24 cellular contexts compared by ENCODE assay signal in genomic region chr19:43522929-43523328, GRCh38. TPM values are rescaled to one million over a fixed set of nuclear protein-coding genes. Genes with fewer than 3 reads are reported as not detected.
DNase-seq lines count a peak whose midpoint lies in the region; ATAC-seq and TF ChIP-seq lines count a peak whose summit lies in the region.
"Had no signal": no experiment of that assay in that cellular context is flagged by ENCODE, and none has a peak within 500 bp of the region (broad histone marks: within the 10 kb centered on the region; RNA-seq: fewer than 3 reads in every experiment).

No MANE protein-coding gene starts in this region.

- H3K9ac ChIP-seq in IMR-90 (ENCODE audit: low read depth, low read length) = no peak overlapping the region
- H3K9ac ChIP-seq in smooth muscle cell (ENCODE audit: low read depth) = no peak overlapping the region
- H3K9ac ChIP-seq: KMS-11 had no signal

- H3K14ac ChIP-seq in IMR-90 (replicated peaks; ENCODE audit: low read depth, low read length) = peak overlapping the region; percentile 44; the same call in 1 of the 2 replicates

- H3K27ac Mint-ChIP-seq in activated T-cell treated with anti-CD3 and anti-CD28 coated beads, Interleukin-2, amount 50 U/mL, for 72 hours = peak overlapping the region; percentile 86
- H3K27ac Mint-ChIP-seq in chondrocyte (ENCODE audit: unreplicated experiment) = peak overlapping the region; percentile 51
- H3K27ac Mint-ChIP-seq: GM23338; stimulated activated naive CD8-positive, alpha-beta T cell treated with anti-CD3 and anti-CD28 coated beads, Interleukin-15, Interleukin-2, amounts not matched to agents 100 ng/mL and 50 ng/mL, for 24 hours had no signal

- CTCF ChIA-PET in IMR-90 (lab: Yijun Ruan, JAX) = no interaction called here

- H2BK5ac ChIP-seq in IMR-90 (ENCODE audit: low read depth, low read length, poor library complexity, severe bottlenecking) = no peak overlapping the region

- H2BK120ac ChIP-seq in IMR-90 (ENCODE audit: low read depth, low read length) = no peak overlapping the region

- BruUV-seq in IMR-90 (replicated peaks; lab: Mats Ljungman, UMichigan) = no TSS peak

- H3K4me1 ChIP-seq in IMR-90 (ENCODE audit: control insufficient read depth, insufficient read depth, low read length) = peaks cover 4% of the 10 kb centered on the region
- peaks cover 19% of the 10 kb centered on the region for H3K4me1 ChIP-seq in smooth muscle cell (ENCODE audit: low read depth)
- peaks cover 14% of the 10 kb centered on the region for H3K4me1 ChIP-seq in psoas muscle

- no peaks in the 10 kb centered on the region for H3K27me3 ChIP-seq in IMR-90 (ENCODE audit: control insufficient read depth, insufficient read depth, low read length)
- no peaks in the 10 kb centered on the region for H3K27me3 ChIP-seq in smooth muscle cell (ENCODE audit: low read depth)
- no peaks in the 10 kb centered on the region for H3K27me3 ChIP-seq in psoas muscle (ENCODE audit: insufficient read depth in 3 of 3, low read length in 2 of 3)
- H3K27me3 ChIP-seq: foreskin keratinocyte, heart right ventricle, tibial artery had no signal

- H3K27ac ChIP-seq in IMR-90 (ENCODE audit: insufficient read depth, low read length) = no peak overlapping the region
- H3K27ac ChIP-seq in smooth muscle cell (ENCODE audit: low read depth) = peak overlapping the region; percentile 66
- no peak overlapping the region for H3K27ac ChIP-seq in psoas muscle
- H3K27ac ChIP-seq: foreskin keratinocyte, heart right ventricle, KMS-11, tibial artery had no signal

- no peak for ATAC-seq in activated T-cell treated with anti-CD3 and anti-CD28 coated beads, Interleukin-2, amount 50 U/mL, for 72 hours (replicated peaks in 1 of 2)
- ATAC-seq in IMR-90 (ENCODE audit: low read depth) (no peak), HG02763 (IDR thresholded peaks at IDR 0.05; ENCODE audit: unreplicated experiment) (no peak), psoas muscle (no peak)
- ATAC-seq: esophagus mucosa, foreskin keratinocyte, GM23338, heart right ventricle had no signal

- H3K4me1 Mint-ChIP-seq in activated T-cell treated with anti-CD3 and anti-CD28 coated beads, Interleukin-2, amount 50 U/mL, for 72 hours (ENCODE audit: low read depth) = peaks cover 46% of the 10 kb centered on the region
- H3K4me1 Mint-ChIP-seq in chondrocyte (ENCODE audit: low read depth) = peaks cover 39% of the 10 kb centered on the region

- H3K9me1 ChIP-seq in IMR-90 (ENCODE audit: insufficient read depth, low read length) = peaks cover 11% of the 10 kb centered on the region

- no peak overlapping the region for H3K4me3 ChIP-seq in IMR-90 (ENCODE audit: insufficient read depth, low read depth, low read length)
- H3K4me3 ChIP-seq in smooth muscle cell = no peak overlapping the region
- no peak overlapping the region for H3K4me3 ChIP-seq in psoas muscle
- H3K4me3 ChIP-seq: GM23338, heart right ventricle, lung, tibial artery had no signal

- no peak overlapping the region for H3K4me3 Mint-ChIP-seq in activated T-cell treated with anti-CD3 and anti-CD28 coated beads, Interleukin-2, amount 50 U/mL, for 72 hours
- H3K4me3 Mint-ChIP-seq in chondrocyte (ENCODE audit: unreplicated experiment) = no peak overlapping the region
- H3K4me3 Mint-ChIP-seq: GM23338; stimulated activated naive CD8-positive, alpha-beta T cell treated with anti-CD3 and anti-CD28 coated beads, Interleukin-15, Interleukin-2, amounts not matched to agents 100 ng/mL and 50 ng/mL, for 24 hours had no signal

- whole genome bisulfite sequencing in IMR-90 (ENCODE audit: extremely low coverage in 2 of 2, insufficient read length in 1 of 2), 2 experiments = no CpG with 5 or more reads among the region's 5 CpGs
- WGBS in smooth muscle cell (ENCODE audit: low lambda C conversion rate) = 84% methylated on average over 5 of the region's 5 CpGs
- WGBS in psoas muscle, 3 donors = 86 to 89% (median 88%) methylated on average over 5 of the region's 5 CpGs

- TF ChIP-seq CTCF in IMR-90 (conservative IDR thresholded peaks at IDR 0.05; ENCODE audit: low read depth, low read length) (no peak), chondrocyte (IDR thresholded peaks at IDR 0.05) (no peak), smooth muscle cell (IDR thresholded peaks at IDR 0.05; ENCODE audit: borderline replicate concordance, insufficient read depth, poor library complexity, severe bottlenecking) (no peak), psoas muscle (IDR thresholded peaks at IDR 0.05) (no peak)

- H3K56ac ChIP-seq in IMR-90 (ENCODE audit: extremely low read depth, insufficient read depth, low read length) = no peak overlapping the region

- intact Hi-C loops in IMR-90 (cut with micrococcal nuclease) = no loop called here
- intact Hi-C loops in psoas muscle (cut with DNase I) = no loop called here

- H3K4ac ChIP-seq in IMR-90 (ENCODE audit: low read depth, low read length) = no peak overlapping the region

- H4K20me1 ChIP-seq in IMR-90 (ENCODE audit: insufficient read depth, low read length) = peaks cover 6% of the 10 kb centered on the region
- H4K20me1 ChIP-seq in smooth muscle cell (ENCODE audit: low read depth) = peaks cover 16% of the 10 kb centered on the region

- no peak overlapping the region for H2AK5ac ChIP-seq in IMR-90 (ENCODE audit: low read depth, low read length)

- dilution Hi-C loops in IMR-90 (cut with HindIII; ENCODE audit: low sequenced_read_pairs, unreplicated experiment) = no loop called here

- no peak overlapping the region for H4K91ac ChIP-seq in IMR-90 (ENCODE audit: insufficient read depth, low read depth, low read length)

- H3K27me3 Mint-ChIP-seq in activated T-cell treated with anti-CD3 and anti-CD28 coated beads, Interleukin-2, amount 50 U/mL, for 72 hours (ENCODE audit: low read depth) = no peaks in the 10 kb centered on the region
- H3K27me3 Mint-ChIP-seq in chondrocyte (ENCODE audit: low read depth) = no peaks in the 10 kb centered on the region
- H3K27me3 Mint-ChIP-seq: stimulated activated naive CD8-positive, alpha-beta T cell treated with anti-CD3 and anti-CD28 coated beads, Interleukin-15, Interleukin-2, amounts not matched to agents 100 ng/mL and 50 ng/mL, for 24 hours had no signal

- POLR2A ChIA-PET in IMR-90 (lab: Charles Lee; ENCODE audit: unreplicated experiment) = no interaction called here

- peaks cover 27% of the 10 kb centered on the region for H3K79me2 ChIP-seq in smooth muscle cell (ENCODE audit: low read depth)

- TF ChIP-seq RAD21 in IMR-90 (IDR thresholded peaks at IDR 0.05; ENCODE audit: low read length) = no peak

- no peak overlapping the region for H3K23ac ChIP-seq in IMR-90 (ENCODE audit: low read depth, low read length)

- no peak overlapping the region for H2AFZ ChIP-seq in IMR-90 (replicated peaks; ENCODE audit: low read length, poor library complexity)
- no peak overlapping the region for H2AFZ ChIP-seq in smooth muscle cell (ENCODE audit: low read depth)
- H2AFZ ChIP-seq: GM23338 had no signal

- no peak for TF ChIP-seq POLR2A in IMR-90 (IDR thresholded peaks at IDR 0.05; ENCODE audit: low read depth, low read length)

- no peaks in the 10 kb centered on the region for H3K9me3 Mint-ChIP-seq in activated T-cell treated with anti-CD3 and anti-CD28 coated beads, Interleukin-2, amount 50 U/mL, for 72 hours
- no peaks in the 10 kb centered on the region for H3K9me3 Mint-ChIP-seq in chondrocyte (ENCODE audit: low read depth)
- H3K9me3 Mint-ChIP-seq: brain; GM23338; stimulated activated naive CD8-positive, alpha-beta T cell treated with anti-CD3 and anti-CD28 coated beads, Interleukin-15, Interleukin-2, amounts not matched to agents 100 ng/mL and 50 ng/mL, for 24 hours had no signal

- H3K4me2 ChIP-seq in IMR-90 (ENCODE audit: low read depth, low read length) (no peak overlapping the region), smooth muscle cell (no peak overlapping the region)
- H3K4me2 ChIP-seq: GM23338, KMS-11 had no signal

- H3K9me3 ChIP-seq in IMR-90 (ENCODE audit: control insufficient read depth, insufficient read depth, low read length) (no peaks in the 10 kb centered on the region), smooth muscle cell (replicated peaks; ENCODE audit: low read depth) (no peaks in the 10 kb centered on the region), psoas muscle (no peaks in the 10 kb centered on the region)
- H3K9me3 ChIP-seq: heart right ventricle, tibial artery had no signal

- H4K5ac ChIP-seq in IMR-90 (ENCODE audit: low read depth, low read length) = no peak overlapping the region

- H2AK9ac ChIP-seq in IMR-90 (replicated peaks; ENCODE audit: low read depth, low read length, poor library complexity) = no peak overlapping the region

- H3F3A ChIP-seq in smooth muscle cell (ENCODE audit: low read depth) = no peaks in the 10 kb centered on the region

- H3K18ac ChIP-seq in IMR-90 (ENCODE audit: low read depth, low read length) = no peak overlapping the region

- H3K36me3 ChIP-seq in IMR-90 (ENCODE audit: control insufficient read depth, insufficient read depth, low read length) (peaks cover 2% of the 10 kb centered on the region; the same call in 1 of the 2 replicates), smooth muscle cell (ENCODE audit: low read depth) (no peaks in the 10 kb centered on the region), psoas muscle (ENCODE audit: insufficient read depth in 1 of 2, low read depth in 1 of 2) (no peaks in the 10 kb centered on the region)
- H3K36me3 ChIP-seq: tibial artery had no signal

- in situ Hi-C loops in IMR-90 (cut with MboI; ENCODE audit: low sequenced_read_pairs) = loop anchor here (5.0 to 10.0 kb wide), 2 partner anchors 76 to 418 kb away; no protein-coding TSS in a partner anchor

- no peak for DNase-seq in activated T-cell treated with anti-CD3 and anti-CD28 coated beads, Interleukin-2, amount 50 U/mL, for 72 hours
- DNase-seq in activated T-cell treated with anti-CD3 and anti-CD28 coated beads, Interleukin-2, amount 50 U/mL, for 1 hour = no peak
- DNase-seq in IMR-90 (no peak), chondrocyte (ENCODE audit: low spot score) (no peak), smooth muscle cell (lab: John Stamatoyannopoulos, UW; ENCODE audit: unreplicated experiment) (no peak), NCI-H2029 treated with DMSO at 0.1 percent for 48 hours (lab: John Stamatoyannopoulos, UW) (no peak), psoas muscle (no peak)
- DNase-seq: activated CD4-positive, alpha-beta T cell treated with anti-CD3 and anti-CD28 coated beads for 1 hour; effector CD8-positive, alpha-beta T cell; heart right ventricle; NCI-H1417 treated with DMSO at 0.1 percent for 48 hours; NCI-H2081 treated with DMSO at 0.1 percent for 48 hours; NCI-H226; NCI-H748 treated with DMSO at 0.1 percent for 48 hours; tibial artery had no signal

- H3K36me3 Mint-ChIP-seq in activated T-cell treated with anti-CD3 and anti-CD28 coated beads, Interleukin-2, amount 50 U/mL, for 72 hours (ENCODE audit: insufficient read depth in 2 of 2) = peaks cover 5 to 10% of the 10 kb centered on the region in 2 donors
- H3K36me3 Mint-ChIP-seq in chondrocyte (ENCODE audit: low read depth) = peaks cover 2% of the 10 kb centered on the region
- H3K36me3 Mint-ChIP-seq: brain had no signal

- no peak overlapping the region for H2BK15ac ChIP-seq in IMR-90 (ENCODE audit: low read depth, low read length)

- H4K8ac ChIP-seq in IMR-90 (ENCODE audit: low read depth in 2 of 2, low read length in 2 of 2) = no peak overlapping the region

- H3K79me1 ChIP-seq in IMR-90 (ENCODE audit: low read depth in 1 of 2, low read length in 2 of 2) = peaks cover 25 to 79% of the 10 kb centered on the region in 2 experiments; a peak in 3 of 4 replicates

- H2BK20ac ChIP-seq in IMR-90 (ENCODE audit: low read depth, low read length) = no peak overlapping the region

RNA-seq across cellular contexts. Expression of gene ETHE1, which starts 4.1 kb away (rescaled TPM):
- 100 to 1,000 TPM; 101 to 125 TPM for total RNA-seq in activated T-cell treated with anti-CD3 and anti-CD28 coated beads, Interleukin-2, amount 50 U/mL, for 72 hours
- total RNA-seq in IMR-90 (2012; rRNA removed) (141 and 161 TPM in 2 replicates), chondrocyte (31.5 to 38.9 TPM (median 33.0 TPM) in 3 replicates), smooth muscle cell (45.4 and 61.1 TPM in 2 replicates), psoas muscle (10 to 100 TPM; 13.0 to 20.9 (median 16.6) TPM)
- polyA plus RNA-seq in IMR-90 (2012; rRNA removed) (233 and 249 TPM in 2 replicates), smooth muscle cell (57.6 and 61.4 TPM in 2 replicates), psoas muscle (10 to 100 TPM; 18.5 to 22.8 (median 20.3) TPM)
- polyA plus RNA-seq in IMR-90 (2012; cell fraction: cytosol; rRNA removed) = 116 and 285 TPM in 2 replicates
- 66.3 and 168 TPM in 2 replicates for polyA plus RNA-seq in IMR-90 (2012; cell fraction: nucleus; rRNA removed; ENCODE audit: low replicate concordance)

RNA-seq across cellular contexts. Expression of gene ZNF575, which starts 10.1 kb away (rescaled TPM):
- total RNA-seq in activated T-cell treated with anti-CD3 and anti-CD28 coated beads, Interleukin-2, amount 50 U/mL, for 72 hours = 1 to 10 TPM; 3.2 to 4.3 TPM
- total RNA-seq in IMR-90 (2012; rRNA removed) = not detected in 2 replicates
- 0.77 and 0.87 TPM in 2 replicates for polyA plus RNA-seq in IMR-90 (2012; rRNA removed)
- polyA plus RNA-seq in IMR-90 (2012; cell fraction: cytosol; rRNA removed) = 0.60 and 1.3 TPM in 2 replicates
- polyA plus RNA-seq in IMR-90 (2012; cell fraction: nucleus; rRNA removed; ENCODE audit: low replicate concordance) = 1.1 and 1.6 TPM in 2 replicates
- 4.1 to 6.0 TPM (median 5.1 TPM) in 3 replicates for total RNA-seq in chondrocyte
- total RNA-seq in smooth muscle cell = 0.18 TPM in 1 of 2 replicates, not detected in the other
- 1.7 and 2.4 TPM in 2 replicates for polyA plus RNA-seq in smooth muscle cell
- total RNA-seq in psoas muscle = 1 to 10 TPM in 3 of 4 donors, under 1 TPM in 1; 0.40 to 1.6 (median 1.2) TPM
- polyA plus RNA-seq in psoas muscle = 1 to 10 TPM in 1 of 3 donors, under 1 TPM in 2; 0.23 to 1.1 (median 0.35) TPM
- total RNA-seq: RPMI7951 had no signal

RNA-seq across cellular contexts. Expression of gene PHLDB3, which starts 18.4 kb away (rescaled TPM):
- 10 to 100 TPM; 22.4 to 26.1 TPM for total RNA-seq in activated T-cell treated with anti-CD3 and anti-CD28 coated beads, Interleukin-2, amount 50 U/mL, for 72 hours
- total RNA-seq in IMR-90 (2012; rRNA removed) = 2.9 and 3.3 TPM in 2 replicates
- 10.6 and 12.4 TPM in 2 replicates for polyA plus RNA-seq in IMR-90 (2012; rRNA removed)
- polyA plus RNA-seq in IMR-90 (2012; cell fraction: cytosol; rRNA removed) = 9.0 and 10.1 TPM in 2 replicates
- 34.5 and 54.5 TPM in 2 replicates for polyA plus RNA-seq in IMR-90 (2012; cell fraction: nucleus; rRNA removed; ENCODE audit: low replicate concordance)
- total RNA-seq in chondrocyte = 4.5 to 8.1 TPM (median 7.0 TPM) in 3 replicates
- 7.2 and 8.9 TPM in 2 replicates for total RNA-seq in smooth muscle cell
- 8.6 and 17.4 TPM in 2 replicates for polyA plus RNA-seq in smooth muscle cell
- total RNA-seq in psoas muscle = 1 to 10 TPM; 3.1 to 5.7 (median 4.5) TPM
- 1 to 10 TPM; 2.0 to 4.7 (median 3.2) TPM for polyA plus RNA-seq in psoas muscle

RNA-seq across cellular contexts. Expression of gene XRCC1, which starts 52.4 kb away (rescaled TPM):
- total RNA-seq in activated T-cell treated with anti-CD3 and anti-CD28 coated beads, Interleukin-2, amount 50 U/mL, for 72 hours = 10 to 100 TPM; 58.4 to 66.7 TPM
- total RNA-seq in IMR-90 (2012; rRNA removed) = 12.2 and 12.5 TPM in 2 replicates
- polyA plus RNA-seq in IMR-90 (2012; rRNA removed) = 21.3 and 25.9 TPM in 2 replicates
- polyA plus RNA-seq in IMR-90 (2012; cell fraction: cytosol; rRNA removed) = 18.9 and 21.7 TPM in 2 replicates
- polyA plus RNA-seq in IMR-90 (2012; cell fraction: nucleus; rRNA removed; ENCODE audit: low replicate concordance) = 14.3 and 17.2 TPM in 2 replicates
- 22.8 to 30.5 TPM (median 30.4 TPM) in 3 replicates for total RNA-seq in chondrocyte
- 19.0 and 24.9 TPM in 2 replicates for total RNA-seq in smooth muscle cell
- polyA plus RNA-seq in smooth muscle cell = 35.1 and 43.0 TPM in 2 replicates
- total RNA-seq in psoas muscle = 10 to 100 TPM; 12.7 to 22.1 (median 14.8) TPM
- 10 to 100 TPM; 13.5 to 21.6 (median 14.1) TPM for polyA plus RNA-seq in psoas muscle

RNA-seq across cellular contexts. Expression of gene PINLYP, which starts 52.7 kb away (rescaled TPM):
- total RNA-seq in activated T-cell treated with anti-CD3 and anti-CD28 coated beads, Interleukin-2, amount 50 U/mL, for 72 hours = 10 to 100 TPM in 1 of 2 donors, 1 to 10 TPM in 1; 8.9 to 18.1 TPM
- total RNA-seq in IMR-90 (2012; rRNA removed) = 0.54 and 0.83 TPM in 2 replicates
- 1.0 and 1.4 TPM in 2 replicates for polyA plus RNA-seq in IMR-90 (2012; rRNA removed)
- polyA plus RNA-seq in IMR-90 (2012; cell fraction: cytosol; rRNA removed) = 1.0 and 1.5 TPM in 2 replicates
- polyA plus RNA-seq in IMR-90 (2012; cell fraction: nucleus; rRNA removed; ENCODE audit: low replicate concordance) = 2.4 and 3.2 TPM in 2 replicates
- total RNA-seq in chondrocyte = 0.51 to 2.3 TPM (median 1.6 TPM) in 3 replicates
- total RNA-seq in smooth muscle cell = 1.7 and 5.5 TPM in 2 replicates
- polyA plus RNA-seq in smooth muscle cell = 2.2 and 8.3 TPM in 2 replicates
- total RNA-seq in psoas muscle = 1 to 10 TPM in 1 of 4 donors, under 1 TPM in 2, not detected in 1; 0.66 to 1.1 (median 0.86) TPM
- 1 to 10 TPM in 1 of 3 donors, under 1 TPM in 2; 0.66 to 1.3 (median 0.90) TPM for polyA plus RNA-seq in psoas muscle
